8 cellular contexts compared by ENCODE assay signal in the genomic region with DNA sequence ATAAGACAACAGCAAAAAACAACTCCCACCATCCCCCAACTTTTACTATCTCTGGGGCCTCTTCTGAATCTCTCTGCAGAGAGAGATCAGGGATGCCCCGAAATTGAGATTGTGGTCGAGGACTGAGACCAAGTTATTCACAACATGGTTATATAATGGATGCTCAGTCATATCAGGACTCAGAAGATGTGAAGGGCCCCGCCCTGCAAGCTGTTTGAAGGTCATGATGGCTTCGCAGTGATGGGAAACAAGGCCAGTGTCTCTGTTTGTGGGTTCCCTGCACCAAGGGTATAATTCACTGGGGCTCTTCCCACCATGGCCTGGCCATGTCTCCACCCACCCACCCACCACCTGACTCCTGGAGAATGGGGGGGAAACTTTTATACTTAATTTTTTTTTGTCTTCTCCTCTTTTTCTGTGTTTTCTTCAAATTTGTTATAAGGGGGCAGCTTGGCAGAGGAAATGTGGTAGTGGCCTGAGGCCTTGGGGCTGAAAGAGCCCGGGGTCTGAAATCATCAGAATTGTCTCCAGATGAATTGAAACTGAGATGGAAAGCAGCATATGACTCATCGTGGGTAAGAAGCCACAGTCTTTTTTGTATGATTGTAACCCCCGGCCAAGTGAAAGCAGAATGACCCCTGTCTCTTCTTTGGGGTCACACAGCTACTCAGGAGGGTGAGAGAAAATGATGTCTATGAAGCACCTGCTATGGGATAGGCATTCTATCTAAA. TPM values are rescaled to one million over a fixed set of nuclear protein-coding genes. Genes with fewer than 3 reads are reported as not detected.
A peak's percentile ranks its signal among the peaks of the same experiment; 100 is the strongest.
DNase-seq lines count a peak whose midpoint lies in the region; ATAC-seq and TF ChIP-seq lines count a peak whose summit lies in the region.

No MANE protein-coding gene starts in this region.

- peaks cover 37% of the 10 kb centered on the region for H3K36me3 Mint-ChIP-seq in activated CD4-positive, alpha-beta memory T cell treated with anti-CD3 and anti-CD28 coated beads, Interleukin-2, amount 10 ng/mL, durations not matched to agents 7 days and 5 days (ENCODE audit: low read depth)
- H3K36me3 Mint-ChIP-seq in Caco-2 (ENCODE audit: insufficient read depth, unreplicated experiment): no peaks in the 10 kb centered on the region

- ATAC-seq in GM19023 (IDR thresholded peaks at IDR 0.05; ENCODE audit: unreplicated experiment) (peak; percentile 71), HG02973 (IDR thresholded peaks at IDR 0.05; ENCODE audit: unreplicated experiment) (peak; percentile 69)

- no peaks in the 10 kb centered on the region for H3K36me3 ChIP-seq in Caco-2 (ENCODE audit: control insufficient read depth, insufficient read depth, low read length)

- H3K27me3 Mint-ChIP-seq in activated CD4-positive, alpha-beta memory T cell treated with anti-CD3 and anti-CD28 coated beads, Interleukin-2, amount 10 ng/mL, durations not matched to agents 7 days and 5 days: peaks cover 34% of the 10 kb centered on the region
- H3K27me3 Mint-ChIP-seq in Caco-2 (ENCODE audit: insufficient read depth, unreplicated experiment): no peaks in the 10 kb centered on the region

- DNase-seq in activated CD4-positive, alpha-beta memory T cell treated with anti-CD3 and anti-CD28 coated beads, Interleukin-2, amount 10 ng/mL, durations not matched to agents 7 days and 5 days: peak; percentile 85
- DNase-seq in stimulated activated CD4-positive, alpha-beta T cell treated with anti-CD3 and anti-CD28 coated beads, Interleukin-1b, Interleukin-23, amount 100 ng/mL, for 24 hours (ENCODE audit: low read depth in 4 of 4, low spot score in 1 of 4): peak in 3 of 4 experiments; percentile 35 to 69 (median 44)
- DNase-seq in germinal center (ENCODE audit: low spot score): no peak
- no peak for DNase-seq in NCI-H345 treated with DMSO at 0.1 percent for 48 hours (lab: John Stamatoyannopoulos, UW; ENCODE audit: unreplicated experiment)
- DNase-seq in HUDEP-2 (lab: John Stamatoyannopoulos, UW; ENCODE audit: unreplicated experiment in 76 of 76): no peak
- DNase-seq in Caco-2: no peak

- no peak overlapping the region for H3K4me3 ChIP-seq in Caco-2 (ENCODE audit: low read depth, low read length)

- intact Hi-C loops in Caco-2 (cut with micrococcal nuclease; ENCODE audit: unreplicated experiment): no loop called here

- H3K4me3 Mint-ChIP-seq in activated CD4-positive, alpha-beta memory T cell treated with anti-CD3 and anti-CD28 coated beads, Interleukin-2, amount 10 ng/mL, durations not matched to agents 7 days and 5 days: peak overlapping the region; percentile 39
- no peak overlapping the region for H3K4me3 Mint-ChIP-seq in Caco-2 (ENCODE audit: unreplicated experiment)

- POLR2A ChIA-PET in activated CD4-positive, alpha-beta memory T cell treated with anti-CD3 and anti-CD28 coated beads, Interleukin-2, amount 10 ng/mL, durations not matched to agents 7 days and 5 days (lab: Charles Lee): interaction anchor here (0.6 to 14.5 kb wide), 17 partner anchors 10 to 313 kb away, joined by 3 to 418 read pairs (median 7); partner anchors contain the start of genes TEX48 and TNFSF8
- POLR2A ChIA-PET in Caco-2 (lab: Charles Lee): no interaction called here

- BruUV-seq in Caco-2 (replicated peaks; lab: Mats Ljungman, UMichigan): no TSS peak

- CTCF ChIA-PET in activated CD4-positive, alpha-beta memory T cell treated with anti-CD3 and anti-CD28 coated beads, Interleukin-2, amount 10 ng/mL, durations not matched to agents 7 days and 5 days (lab: Charles Lee): interaction anchor here (0.7 to 9.4 kb wide), 5 partner anchors 11 to 212 kb away, joined by 4 to 56 read pairs (median 23); partner anchors contain the start of gene TEX48
- CTCF ChIA-PET in Caco-2 (lab: Charles Lee): no interaction called here

- no peaks in the 10 kb centered on the region for H3K9me3 Mint-ChIP-seq in activated CD4-positive, alpha-beta memory T cell treated with anti-CD3 and anti-CD28 coated beads, Interleukin-2, amount 10 ng/mL, durations not matched to agents 7 days and 5 days
- H3K9me3 Mint-ChIP-seq in Caco-2 (ENCODE audit: unreplicated experiment): no peaks in the 10 kb centered on the region

- peak overlapping the region; percentile 97 for H3K27ac Mint-ChIP-seq in activated CD4-positive, alpha-beta memory T cell treated with anti-CD3 and anti-CD28 coated beads, Interleukin-2, amount 10 ng/mL, durations not matched to agents 7 days and 5 days
- no peak overlapping the region for H3K27ac Mint-ChIP-seq in Caco-2 (ENCODE audit: unreplicated experiment)

- no peak for TF ChIP-seq CTCF in Caco-2 (IDR thresholded peaks at IDR 0.05; ENCODE audit: insufficient read depth in 1 of 2, low read depth in 1 of 2, low read length in 1 of 2, severe bottlenecking in 1 of 2, unreplicated experiment in 1 of 2)

- no peaks in the 10 kb centered on the region for H3K9me3 ChIP-seq in Caco-2

- H3K4me1 ChIP-seq in Caco-2: no peaks in the 10 kb centered on the region

- H3K27me3 ChIP-seq in Caco-2 (replicated peaks; ENCODE audit: control insufficient read depth, insufficient read depth, low read length): no peaks in the 10 kb centered on the region

- H3K4me1 Mint-ChIP-seq in activated CD4-positive, alpha-beta memory T cell treated with anti-CD3 and anti-CD28 coated beads, Interleukin-2, amount 10 ng/mL, durations not matched to agents 7 days and 5 days: peaks cover 79% of the 10 kb centered on the region
- no peaks in the 10 kb centered on the region for H3K4me1 Mint-ChIP-seq in Caco-2 (ENCODE audit: low read depth, unreplicated experiment)

RNA-seq across cellular contexts. Expression of gene TEX48, which starts 15.0 kb away (rescaled TPM):
- 1 to 10 TPM in 1 of 2 experiments, under 1 TPM in 1; 0.48 to 1.5 TPM for total RNA-seq in activated CD4-positive, alpha-beta memory T cell treated with anti-CD3 and anti-CD28 coated beads, Interleukin-2, amount 10 ng/mL, durations not matched to agents 7 days and 5 days
- not detected in 2 replicates for total RNA-seq in Caco-2 (2022)

RNA-seq across cellular contexts. Expression of gene TEX53, which starts 39.4 kb away (rescaled TPM):
- not detected for total RNA-seq in activated CD4-positive, alpha-beta memory T cell treated with anti-CD3 and anti-CD28 coated beads, Interleukin-2, amount 10 ng/mL, durations not matched to agents 7 days and 5 days
- not detected in 2 replicates for total RNA-seq in Caco-2 (2022)

Comparison
In these comparisons a context has a peak if more than half of its experiments do, and no peak if none do; other contexts are left out.
1. DNase-seq: peak in activated CD4-positive, alpha-beta memory T cell treated with anti-CD3 and anti-CD28 coated beads, Interleukin-2, amount 10 ng/mL, durations not matched to agents 7 days and 5 days (single experiment) and stimulated activated CD4-positive, alpha-beta T cell treated with anti-CD3 and anti-CD28 coated beads, Interleukin-1b, Interleukin-23, amount 100 ng/mL, for 24 hours (3 of 4); none in germinal center (single experiment), NCI-H345 treated with DMSO at 0.1 percent for 48 hours (single experiment), HUDEP-2 (0 of 76) and Caco-2 (0 of 2).